ENCODE assay signal across 24 cellular contexts in the genomic region with DNA sequence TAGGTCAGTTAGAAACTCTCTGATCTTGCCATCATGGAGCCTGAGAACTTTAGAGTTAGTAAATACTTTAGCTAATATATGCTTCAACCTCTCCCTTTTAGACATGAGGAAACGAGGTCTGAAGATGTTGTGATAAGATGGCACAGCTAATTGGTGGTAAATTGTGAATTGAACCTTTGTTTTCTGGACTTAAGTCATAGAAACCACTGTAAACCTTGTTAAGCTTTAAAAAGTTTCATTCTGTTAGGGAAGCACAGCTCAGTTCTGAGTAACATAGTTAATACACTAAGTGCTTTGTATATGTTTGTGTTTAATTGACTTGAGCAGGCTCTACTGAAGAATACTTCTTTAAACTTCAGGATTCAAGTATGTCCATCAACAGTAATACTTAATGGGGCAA.
DNase-seq lines count a peak whose midpoint lies in the region; ATAC-seq, FAIRE-seq and TF ChIP-seq lines count a peak whose summit lies in the region.
"Had no signal": no experiment of that assay in that cellular context is flagged by ENCODE, and none has a peak within 500 bp of the region (broad histone marks: within the 10 kb centered on the region; RNA-seq: fewer than 3 reads in every experiment).

No MANE protein-coding gene starts in this region.

- POLR2A ChIA-PET in CD4-positive, alpha-beta memory T cell (lab: Charles Lee; ENCODE audit: partially characterized antibody), result no interaction called here
- POLR2A ChIA-PET in RWPE1 (lab: Yijun Ruan, JAX; ENCODE audit: low non-redundant PET), result no interaction called here

- no peak overlapping the region for H3K27ac ChIP-seq in CD4-positive, alpha-beta memory T cell (ENCODE audit: low read depth, low read length)
- H3K27ac ChIP-seq in RWPE1, result no peak overlapping the region
- H3K27ac ChIP-seq: SJSA1, testis had no signal

- peak overlapping the region in 3 of 8 donors; percentile 6 to 54 (median 21) for H3K4me3 Mint-ChIP-seq in CD4-positive, alpha-beta memory T cell
- peak overlapping the region; percentile 3 for H3K4me3 Mint-ChIP-seq in activated T-helper 2 cell treated with anti-CD3 and anti-CD28 coated beads, Interferon-gamma antibody, Interleukin-2, Interleukin-4, amounts not matched to agents 10 μg/mL and 5 μg/mL and 100 μg/mL, durations not matched to agents 14 hours and 24 hours and 36 hours (ENCODE audit: low read depth)
- H3K4me3 Mint-ChIP-seq in nephron progenitor cell, result peak overlapping the region; percentile 39
- H3K4me3 Mint-ChIP-seq: dendritic cell treated with granulocyte-macrophage colony-stimulating factor and Interleukin-4, amounts not matched to agents 40 ng/mL and 50 ng/mL, for 4 days; natural killer cell treated with Interleukin-12 subunit alpha and Interleukin-12 subunit beta and Interleukin-15 and Interleukin-18, amount 100 ng/mL, for 72 hours had no signal

- H3K4me1 Mint-ChIP-seq in CD4-positive, alpha-beta memory T cell, result peaks cover 49 to 72% (median 59%) of the 10 kb centered on the region in 4 donors
- H3K4me1 Mint-ChIP-seq in activated T-helper 2 cell treated with anti-CD3 and anti-CD28 coated beads, Interferon-gamma antibody, Interleukin-2, Interleukin-4, amounts not matched to agents 10 μg/mL and 5 μg/mL and 100 μg/mL, durations not matched to agents 14 hours and 24 hours and 36 hours (ENCODE audit: low read depth), result peaks cover 51% of the 10 kb centered on the region
- H3K4me1 Mint-ChIP-seq in nephron progenitor cell, result peaks cover 80% of the 10 kb centered on the region

- DNase-seq in CD4-positive, alpha-beta memory T cell, result no peak
- DNase-seq in activated T-helper 2 cell treated with anti-CD3 and anti-CD28 coated beads, Interferon-gamma antibody, Interleukin-2, Interleukin-4, amounts not matched to agents 10 μg/mL and 5 μg/mL and 100 μg/mL, durations not matched to agents 14 hours and 24 hours and 36 hours (ENCODE audit: low spot score), result no peak
- no peak for DNase-seq in nephron progenitor cell
- DNase-seq in RWPE1 (ENCODE audit: low spot score), result no peak
- DNase-seq in urothelium cell line (ENCODE audit: low spot score), result no peak
- DNase-seq: activated effector memory CD4-positive, alpha-beta T cell treated with Interleukin-2 at 50 U/mL for 16 hours; kidney; mesendoderm; NCI-H1436; NCI-H69; stimulated activated CD4-positive, alpha-beta T cell treated with anti-CD3 and anti-CD28 coated beads, Interleukin-4, amount 100 ng/mL, for 24 hours; T-helper 9 cell; testis had no signal

- CTCF ChIA-PET in CD4-positive, alpha-beta memory T cell (lab: Charles Lee; ENCODE audit: partially characterized antibody), result interaction anchor here (0.9 to 5.0 kb wide), 10 partner anchors 12 to 351 kb away, joined by 3 to 36 read pairs (median 7); no protein-coding TSS in a partner anchor
- CTCF ChIA-PET in RWPE1 (lab: Yijun Ruan, JAX), result interaction anchor here (1.2 kb wide), 1 partner anchor 16 kb away, joined by 6 read pairs; no protein-coding TSS in a partner anchor

- H3K27ac Mint-ChIP-seq in CD4-positive, alpha-beta memory T cell, result peak overlapping the region in 4 of 7 donors; percentile 33 to 68 (median 51)
- H3K27ac Mint-ChIP-seq in activated T-helper 2 cell treated with anti-CD3 and anti-CD28 coated beads, Interferon-gamma antibody, Interleukin-2, Interleukin-4, amounts not matched to agents 10 μg/mL and 5 μg/mL and 100 μg/mL, durations not matched to agents 14 hours and 24 hours and 36 hours, result peak overlapping the region; percentile 20
- peak overlapping the region; percentile 78 for H3K27ac Mint-ChIP-seq in nephron progenitor cell

- no peaks in the 10 kb centered on the region for H3K9me3 Mint-ChIP-seq in CD4-positive, alpha-beta memory T cell
- H3K9me3 Mint-ChIP-seq in activated T-helper 2 cell treated with anti-CD3 and anti-CD28 coated beads, Interferon-gamma antibody, Interleukin-2, Interleukin-4, amounts not matched to agents 10 μg/mL and 5 μg/mL and 100 μg/mL, durations not matched to agents 14 hours and 24 hours and 36 hours, result no peaks in the 10 kb centered on the region
- no peaks in the 10 kb centered on the region for H3K9me3 Mint-ChIP-seq in nephron progenitor cell
- H3K9me3 Mint-ChIP-seq: dendritic cell treated with granulocyte-macrophage colony-stimulating factor and Interleukin-4, amounts not matched to agents 40 ng/mL and 50 ng/mL, for 4 days; natural killer cell treated with Interleukin-12 subunit alpha and Interleukin-12 subunit beta and Interleukin-15 and Interleukin-18, amount 100 ng/mL, for 72 hours had no signal

- TF ChIP-seq CTCF in nephron progenitor cell (IDR thresholded peaks at IDR 0.05), result no peak
- no peak for TF ChIP-seq CTCF in RWPE1 (conservative IDR thresholded peaks at IDR 0.05; ENCODE audit: low read depth)

- no peaks in the 10 kb centered on the region for H3K27me3 Mint-ChIP-seq in CD4-positive, alpha-beta memory T cell
- H3K27me3 Mint-ChIP-seq in activated T-helper 2 cell treated with anti-CD3 and anti-CD28 coated beads, Interferon-gamma antibody, Interleukin-2, Interleukin-4, amounts not matched to agents 10 μg/mL and 5 μg/mL and 100 μg/mL, durations not matched to agents 14 hours and 24 hours and 36 hours (ENCODE audit: low read depth), result no peaks in the 10 kb centered on the region
- H3K27me3 Mint-ChIP-seq in nephron progenitor cell (ENCODE audit: low read depth, poor library complexity), result no peaks in the 10 kb centered on the region
- H3K27me3 Mint-ChIP-seq: dendritic cell treated with granulocyte-macrophage colony-stimulating factor and Interleukin-4, amounts not matched to agents 40 ng/mL and 50 ng/mL, for 4 days; natural killer cell treated with Interleukin-12 subunit alpha and Interleukin-12 subunit beta and Interleukin-15 and Interleukin-18, amount 100 ng/mL, for 72 hours had no signal

- no peak for FAIRE-seq in urothelium cell line (lab: Jason Lieb, UNC)
- FAIRE-seq: bronchial epithelial cell, endothelial cell of umbilical vein, frontal cortex, H54, HepG2, kidney had no signal

- no peaks in the 10 kb centered on the region for H3K27me3 ChIP-seq in CD4-positive, alpha-beta memory T cell (ENCODE audit: insufficient read depth, low read length)
- H3K27me3 ChIP-seq: SJSA1, testis had no signal

- ATAC-seq in GM18907 (IDR thresholded peaks at IDR 0.05; ENCODE audit: unreplicated experiment) (peak; percentile 34), esophagus mucosa (no peak)
- ATAC-seq: HepG2; natural killer cell treated with Interleukin-12 subunit alpha and Interleukin-12 subunit beta and Interleukin-15 and Interleukin-18, amount 100 ng/mL, for 72 hours had no signal

- peaks cover 3% of the 10 kb centered on the region for H3K36me3 ChIP-seq in CD4-positive, alpha-beta memory T cell (ENCODE audit: insufficient read depth, low read length)

- intact Hi-C loops in CD4-positive, alpha-beta memory T cell (cut with micrococcal nuclease), result loop anchor here (5.0 kb wide), 1 partner anchor 213 kb away; no protein-coding TSS in a partner anchor
- intact Hi-C loops in activated T-helper 2 cell treated with anti-CD3 and anti-CD28 coated beads, Interferon-gamma antibody, Interleukin-2, Interleukin-4, amounts not matched to agents 10 μg/mL and 5 μg/mL and 100 μg/mL, durations not matched to agents 14 hours and 24 hours and 36 hours (cut with micrococcal nuclease), result loop anchor here (5.0 kb wide), 1 partner anchor 128 kb away; no protein-coding TSS in a partner anchor

- no peak overlapping the region for H3K4me3 ChIP-seq in CD4-positive, alpha-beta memory T cell (ENCODE audit: low read length in 2 of 2)
- H3K4me3 ChIP-seq: SJSA1, skin epidermis, testis had no signal

- H3K4me1 ChIP-seq in CD4-positive, alpha-beta memory T cell (ENCODE audit: insufficient read depth, low read length), result peaks cover 39% of the 10 kb centered on the region
- H3K4me1 ChIP-seq: testis had no signal

- peaks cover 19 to 24% of the 10 kb centered on the region in 2 donors for H3K36me3 Mint-ChIP-seq in CD4-positive, alpha-beta memory T cell
- peaks cover 9% of the 10 kb centered on the region for H3K36me3 Mint-ChIP-seq in activated T-helper 2 cell treated with anti-CD3 and anti-CD28 coated beads, Interferon-gamma antibody, Interleukin-2, Interleukin-4, amounts not matched to agents 10 μg/mL and 5 μg/mL and 100 μg/mL, durations not matched to agents 14 hours and 24 hours and 36 hours (ENCODE audit: low read depth)
- peaks cover 33% of the 10 kb centered on the region for H3K36me3 Mint-ChIP-seq in nephron progenitor cell (ENCODE audit: low read depth)
- H3K36me3 Mint-ChIP-seq: natural killer cell treated with Interleukin-12 subunit alpha and Interleukin-12 subunit beta and Interleukin-15 and Interleukin-18, amount 100 ng/mL, for 72 hours had no signal

- H3K9me3 ChIP-seq in CD4-positive, alpha-beta memory T cell (ENCODE audit: control insufficient read depth in 1 of 2, low read length in 2 of 2), result no peaks in the 10 kb centered on the region
- H3K9me3 ChIP-seq: SJSA1, testis had no signal

Comparison
In these comparisons a context has a peak if more than half of its experiments do, and no peak if none do; other contexts are left out.
1. H3K27ac Mint-ChIP-seq: peak in every context shown above with its lines; median percentile 78 in nephron progenitor cell; 51 in CD4-positive, alpha-beta memory T cell; 20 in activated T-helper 2 cell treated with anti-CD3 and anti-CD28 coated beads, Interferon-gamma antibody, Interleukin-2, Interleukin-4, amounts not matched to agents 10 μg/mL and 5 μg/mL and 100 μg/mL, durations not matched to agents 14 hours and 24 hours and 36 hours.